20 cellular contexts compared by ENCODE assay signal in genomic region chr11:97610854-97611253, GRCh38.
DNase-seq lines count a peak whose midpoint lies in the region; ATAC-seq and TF ChIP-seq lines count a peak whose summit lies in the region.
"Had no signal": no experiment of that assay in that cellular context is flagged by ENCODE, and none has a peak within 500 bp of the region (broad histone marks: within the 10 kb centered on the region; RNA-seq: fewer than 3 reads in every experiment).

No MANE protein-coding gene starts in this region.

- no peak overlapping the region for H3K27ac ChIP-seq in tibial nerve
- H3K27ac ChIP-seq: HL-60, SJSA1 had no signal

- ATAC-seq in WTC11: peak; percentile 77

- H3K27me3 Mint-ChIP-seq in WTC11 (ENCODE audit: low read depth): no peaks in the 10 kb centered on the region; the same call in 1 of the 2 replicates
- H3K27me3 Mint-ChIP-seq: CD4-positive, CD25-positive, alpha-beta regulatory T cell had no signal

- TF ChIP-seq POLR2A in tibial nerve (IDR thresholded peaks at IDR 0.05): no peak

- H3K4me1 ChIP-seq in BE2C (no peaks in the 10 kb centered on the region; the same call in 1 of the 2 replicates), tibial nerve (no peaks in the 10 kb centered on the region)
- H3K4me1 ChIP-seq: SJSA1 had no signal

- 89 to 91% methylated on average over 5 of the region's 5 CpGs for WGBS in tibial nerve, 2 donors

- no peak for TF ChIP-seq EP300 in tibial nerve (IDR thresholded peaks at IDR 0.05)

- H3K9me3 ChIP-seq in BE2C: no peaks in the 10 kb centered on the region
- H3K9me3 ChIP-seq in tibial nerve: peaks cover 0 to 27% (median 0%) of the 10 kb centered on the region in 4 donors
- H3K9me3 ChIP-seq: SJSA1 had no signal

- peaks cover 11% of the 10 kb centered on the region for H3K36me3 Mint-ChIP-seq in WTC11
- H3K36me3 Mint-ChIP-seq: CD4-positive, CD25-positive, alpha-beta regulatory T cell had no signal

- H3K4me1 Mint-ChIP-seq in WTC11: peaks cover 4% of the 10 kb centered on the region; the same call in 1 of the 2 replicates
- H3K4me1 Mint-ChIP-seq: CD4-positive, CD25-positive, alpha-beta regulatory T cell had no signal

- POLR2A ChIA-PET in WTC11 (lab: Charles Lee): no interaction called here

- peaks cover 16% of the 10 kb centered on the region for H3K9me3 Mint-ChIP-seq in WTC11

- DNase-seq in BE2C (no peak), GM12864 (ENCODE audit: low read depth) (no peak), NAMALWA (ENCODE audit: low spot score) (peak; percentile 5), WTC11 (ENCODE audit: low spot score) (peak; percentile 32), GM10266 (ENCODE audit: extremely low spot score) (no peak), tibial nerve (ENCODE audit: low spot score in 2 of 2) (no peak), NCI-H1417 (lab: John Stamatoyannopoulos, UW) (no peak), cerebellar cortex (ENCODE audit: low spot score) (no peak)
- DNase-seq: AML-193; Calu3; CD4-positive, CD25-positive, alpha-beta regulatory T cell; DMS53; HCEC 1CT; NCI-H2107; NCI-H226; NCI-H69; NK-92 treated with Interleukin-12 subunit alpha and Interleukin-12 subunit beta, amount 100 ng/mL, for 24 hours; T-helper 2 cell had no signal

- no peak overlapping the region for H3K27ac Mint-ChIP-seq in WTC11
- H3K27ac Mint-ChIP-seq: CD4-positive, CD25-positive, alpha-beta regulatory T cell had no signal

- CTCF ChIA-PET in WTC11 (lab: Charles Lee): interaction anchor here (1.1 to 1.5 kb wide), 3 partner anchors 15 to 1147 kb away, joined by 3 to 5 read pairs (median 3); no protein-coding TSS in a partner anchor

- H3K4me3 ChIP-seq in BE2C (ENCODE audit: low read depth, low read length) (no peak overlapping the region), GM12864 (ENCODE audit: low read depth, low read length) (no peak overlapping the region), tibial nerve (no peak overlapping the region)
- H3K4me3 ChIP-seq: SJSA1 had no signal

- no peak overlapping the region for H3K4me3 Mint-ChIP-seq in WTC11
- H3K4me3 Mint-ChIP-seq: CD4-positive, CD25-positive, alpha-beta regulatory T cell had no signal

- H3K27me3 ChIP-seq in BE2C (no peaks in the 10 kb centered on the region), tibial nerve (no peaks in the 10 kb centered on the region)
- H3K27me3 ChIP-seq: SJSA1 had no signal

- H3K36me3 ChIP-seq in BE2C (no peaks in the 10 kb centered on the region), tibial nerve (no peaks in the 10 kb centered on the region)
- H3K36me3 ChIP-seq: SJSA1 had no signal

- peak; percentile 3; the same call in 1 of the 2 replicates for TF ChIP-seq CTCF in BE2C (IDR thresholded peaks at IDR 0.05; ENCODE audit: low read depth, low read length)
- peak; percentile 21 for TF ChIP-seq CTCF in GM12864 (IDR thresholded peaks at IDR 0.05; ENCODE audit: low read depth, low read length, missing control alignments)
- no peak for TF ChIP-seq CTCF in WTC11 (IDR thresholded peaks at IDR 0.05)
- no peak for TF ChIP-seq CTCF in GM10266 (IDR thresholded peaks at IDR 0.05; ENCODE audit: control insufficient read depth, insufficient read depth, low read depth, missing control alignments)
- TF ChIP-seq CTCF in tibial nerve (IDR thresholded peaks at IDR 0.05): no peak

TF ChIP-seq in WTC11, 78 proteins besides CTCF, POLR2A, EP300 and RAD21:
- TF ChIP-seq ZBTB21 (CRISPR knock-in tag; IDR thresholded peaks at IDR 0.05; ENCODE audit: borderline replicate concordance) (no peak), ZNF232 (CRISPR knock-in tag; IDR thresholded peaks at IDR 0.05) (0 out of 2 replicates have a peak, but pooled peaks have one; percentile 11)

Comparison
In these comparisons a context has a peak if more than half of its experiments do, and no peak if none do; other contexts are left out.
1. DNase-seq: peak in NAMALWA (single experiment) and WTC11 (single experiment); none in BE2C (single experiment), GM12864 (single experiment), GM10266 (single experiment), tibial nerve (0 of 2), NCI-H1417 (0 of 3) and cerebellar cortex (single experiment).
2. CTCF ChIP-seq: peak in BE2C (single experiment) and GM12864 (single experiment); none in WTC11 (single experiment), GM10266 (single experiment) and tibial nerve (0 of 5).